Comparison of ENCODE assay signal across 1 cellular context in the genomic region with DNA sequence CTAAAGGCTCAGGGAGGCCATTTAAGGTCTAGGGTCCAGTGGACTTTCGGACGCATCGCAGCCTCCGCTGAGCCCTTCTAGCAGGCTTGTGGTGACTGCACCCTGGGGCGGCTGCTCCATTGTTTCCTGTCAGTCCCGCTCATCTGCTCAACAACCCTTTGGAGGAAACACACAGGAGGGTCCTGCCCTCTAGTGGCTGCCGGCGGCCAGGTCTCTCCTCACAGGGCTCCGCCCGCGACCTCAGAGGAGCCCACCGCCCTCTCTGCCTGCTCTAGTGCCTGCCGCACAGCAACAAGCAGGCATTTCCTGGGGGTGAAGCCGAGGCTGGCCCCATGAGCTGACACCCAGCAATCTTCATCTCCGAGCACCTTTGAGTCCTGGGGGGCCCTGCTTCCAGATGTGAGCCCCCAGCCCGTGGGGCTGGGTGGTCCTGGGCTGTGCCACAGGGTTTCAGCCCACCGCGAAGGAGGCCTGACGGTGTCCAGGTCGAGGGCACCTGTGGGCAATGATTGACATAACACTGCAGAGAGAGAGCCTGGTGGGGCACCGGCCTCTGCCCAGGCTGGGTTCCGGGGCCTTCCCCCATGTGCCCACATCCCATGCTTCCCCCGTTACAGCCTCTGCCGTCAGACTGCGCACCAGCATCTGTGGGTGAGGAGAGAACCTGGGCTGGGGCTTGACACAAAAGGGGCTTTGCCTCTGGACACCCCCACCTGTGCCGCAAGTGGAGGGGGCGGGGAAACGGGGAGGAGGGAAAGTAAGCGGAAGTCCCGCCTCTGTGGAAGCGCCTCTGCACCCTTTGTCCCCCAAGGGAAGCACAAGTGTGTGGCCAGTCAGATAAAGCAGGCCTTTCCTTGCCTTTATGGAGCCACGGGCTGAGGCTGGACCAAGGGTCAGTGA.
TF ChIP-seq lines count a peak whose summit lies in the region.

No MANE protein-coding gene starts in this region.

TF ChIP-seq in IMR-90, 13 proteins besides CTCF, POLR2A, EP300 and RAD21:
- TF ChIP-seq BHLHE40 (IDR thresholded peaks at IDR 0.05; ENCODE audit: low read depth, low read length) (no peak), RCOR1 (IDR thresholded peaks at IDR 0.05; ENCODE audit: insufficient replicate concordance, low read length) (no peak), SMC3 (IDR thresholded peaks at IDR 0.05; ENCODE audit: low read depth, low read length) (peak; percentile 56; the same call in 1 of the 2 replicates), MXI1 (IDR thresholded peaks at IDR 0.05; ENCODE audit: borderline replicate concordance, low read depth, low read length) (no peak), NFE2L2 (IDR thresholded peaks at IDR 0.05; ENCODE audit: low read depth, low read length) (no peak)
